Comparison of ENCODE assay signal across 9 cellular contexts in the genomic region with DNA sequence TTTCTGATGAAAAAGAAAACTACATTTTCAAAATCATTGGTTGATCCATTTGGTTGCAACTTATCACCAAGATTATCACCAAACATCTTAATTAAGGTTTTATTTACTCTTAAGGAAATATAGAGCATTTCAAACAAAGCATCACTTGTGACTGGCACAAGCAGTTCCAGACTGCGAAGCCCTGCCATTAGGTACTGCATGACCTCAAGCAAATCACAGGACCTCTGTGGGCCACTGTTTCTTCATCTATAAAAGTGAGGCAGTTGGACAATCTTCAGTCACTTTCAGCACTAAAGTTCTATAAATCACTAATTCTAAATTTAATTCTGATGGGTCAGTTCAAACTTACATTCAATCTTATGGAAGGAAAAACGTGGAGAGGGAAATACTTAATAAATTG. TPM values are rescaled to one million over a fixed set of nuclear protein-coding genes. Genes with fewer than 3 reads are reported as not detected.
DNase-seq lines count a peak whose midpoint lies in the region; ATAC-seq, FAIRE-seq and TF ChIP-seq lines count a peak whose summit lies in the region.
"Had no signal": no experiment of that assay in that cellular context is flagged by ENCODE, and none has a peak within 500 bp of the region (broad histone marks: within the 10 kb centered on the region; RNA-seq: fewer than 3 reads in every experiment).

No MANE protein-coding gene starts in this region.

- 69 to 77% methylated on average over 2 of the region's 2 CpGs for WGBS in aorta, 2 donors

- DNase-seq in GM12892 (ENCODE audit: insufficient read length) (no peak), gastrocnemius medialis (peak in 1 of 2 donors; percentile 10), aorta (no peak), germinal center (ENCODE audit: low spot score) (no peak)
- DNase-seq in effector memory CD4-positive, alpha-beta T cell = peak; percentile 4 to 28 (median 11)

- H3K27me3 ChIP-seq in OCI-LY3 (ENCODE audit: low read depth, low read length) (no peaks in the 10 kb centered on the region), gastrocnemius medialis (no peaks in the 10 kb centered on the region), aorta (ENCODE audit: control insufficient read depth in 1 of 2, insufficient read depth in 2 of 2, low read length in 1 of 2) (no peaks in the 10 kb centered on the region)
- H3K27me3 ChIP-seq in effector memory CD4-positive, alpha-beta T cell (replicated peaks; ENCODE audit: control insufficient read depth, insufficient read depth, low read length, poor library complexity, severe bottlenecking) = no peaks in the 10 kb centered on the region

- in situ Hi-C loops in gastrocnemius medialis (cut with MboI; ENCODE audit: low sequenced_read_pairs in 4 of 4) = no loop called here

- peak overlapping the region; percentile 79 for H3K4me2 ChIP-seq in OCI-LY3 (ENCODE audit: low read length)

- peak; percentile 48 for FAIRE-seq in GM12892 (lab: Jason Lieb, UNC)
- FAIRE-seq: H1 had no signal

- H2AFZ ChIP-seq in OCI-LY3 (ENCODE audit: low read depth, low read length) = no peak overlapping the region

- TF ChIP-seq CTCF in OCI-LY3 (IDR thresholded peaks at IDR 0.05; ENCODE audit: low read depth, low read length) = no peak
- TF ChIP-seq CTCF in gastrocnemius medialis (IDR thresholded peaks at IDR 0.05 in 4 of 5, conservative IDR thresholded peaks at IDR 0.05 in 1 of 5) = no peak

- H3K27ac ChIP-seq in OCI-LY3 (ENCODE audit: low read length) = peak overlapping the region; percentile 97
- peak overlapping the region; percentile 92 for H3K27ac ChIP-seq in effector memory CD4-positive, alpha-beta T cell (ENCODE audit: insufficient read depth, low read length, poor library complexity, severe bottlenecking)
- peak overlapping the region in 3 of 4 donors; percentile 2 to 66 (median 16) for H3K27ac ChIP-seq in gastrocnemius medialis
- no peak overlapping the region for H3K27ac ChIP-seq in aorta (ENCODE audit: low read depth in 1 of 2, low read length in 2 of 2)

- H3K4me1 ChIP-seq in OCI-LY3 (ENCODE audit: low read length) (peaks cover 33% of the 10 kb centered on the region), gastrocnemius medialis (peaks cover 48 to 64% of the 10 kb centered on the region in 2 donors), aorta (ENCODE audit: control insufficient read depth in 1 of 2, insufficient read depth in 2 of 2, low read length in 2 of 2) (peaks cover 1 to 7% of the 10 kb centered on the region in 2 donors)
- H3K4me1 ChIP-seq in effector memory CD4-positive, alpha-beta T cell (ENCODE audit: control insufficient read depth, insufficient read depth, low read length, poor library complexity, severe bottlenecking) = peaks cover 27% of the 10 kb centered on the region

- H4K20me1 ChIP-seq in OCI-LY3 (ENCODE audit: insufficient read depth, low read length) = peaks cover 35% of the 10 kb centered on the region

- ATAC-seq in gastrocnemius medialis (peak in 1 of 2 donors; percentile 34), HG02885 (IDR thresholded peaks at IDR 0.05; ENCODE audit: poor library complexity, unreplicated experiment) (no peak), aorta (ENCODE audit: low FRiP score) (no peak), HG03108 (IDR thresholded peaks at IDR 0.05; ENCODE audit: unreplicated experiment) (no peak)

- H3K36me3 ChIP-seq in OCI-LY3 (replicated peaks; ENCODE audit: low read depth, low read length) (peaks cover 28% of the 10 kb centered on the region), gastrocnemius medialis (no peaks in the 10 kb centered on the region), aorta (ENCODE audit: control insufficient read depth in 1 of 2, insufficient read depth in 2 of 2, low read length in 1 of 2) (no peaks in the 10 kb centered on the region)
- no peaks in the 10 kb centered on the region for H3K36me3 ChIP-seq in effector memory CD4-positive, alpha-beta T cell (ENCODE audit: control insufficient read depth, insufficient read depth, low read length)

- intact Hi-C loops in gastrocnemius medialis (cut with DNase I; ENCODE audit: low total_unique reads) (loop anchor here (5.0 kb wide), 2 partner anchors 35 to 45 kb away; partner anchors contain the start of gene WBP4), aorta (cut with DNase I) (no loop called here)

- H3K9me3 ChIP-seq in OCI-LY3 (ENCODE audit: insufficient read depth, low read length) (no peaks in the 10 kb centered on the region), gastrocnemius medialis (no peaks in the 10 kb centered on the region), aorta (ENCODE audit: control insufficient read depth, low read length) (no peaks in the 10 kb centered on the region)
- no peaks in the 10 kb centered on the region for H3K9me3 ChIP-seq in effector memory CD4-positive, alpha-beta T cell (ENCODE audit: control insufficient read depth, low read length)

- H3K4me3 ChIP-seq in OCI-LY3 (ENCODE audit: low read length) (peak overlapping the region; percentile 85), gastrocnemius medialis (no peak overlapping the region), aorta (ENCODE audit: low read length in 2 of 2) (no peak overlapping the region)
- H3K4me3 ChIP-seq in effector memory CD4-positive, alpha-beta T cell (ENCODE audit: insufficient read depth, low read depth, low read length, poor library complexity, severe bottlenecking) = peak overlapping the region; percentile 58

- H3K9ac ChIP-seq in OCI-LY3 (ENCODE audit: low read length) = peak overlapping the region; percentile 94

- peaks cover 72% of the 10 kb centered on the region for H3K79me2 ChIP-seq in OCI-LY3 (ENCODE audit: low read length)

- TF ChIP-seq POLR2A in GM12892 (IDR thresholded peaks at IDR 0.05; ENCODE audit: low read depth, low read length) (no peak), gastrocnemius medialis (IDR thresholded peaks at IDR 0.05) (no peak)

RNA-seq across cellular contexts. Expression of gene ELF1, which starts 2.0 kb away (rescaled TPM):
- 57.3 TPM for polyA plus RNA-seq in GM12892 (2012; ENCODE audit: missing spikeins)
- 10 to 100 TPM; 24.8 to 48.7 (median 33.7) TPM for total RNA-seq in gastrocnemius medialis
- 10 to 100 TPM; 71.6 to 77.0 TPM for total RNA-seq in aorta
- polyA plus RNA-seq in aorta = 10 to 100 TPM; 23.0 to 23.7 TPM

RNA-seq across cellular contexts. Expression of gene WBP4, which starts 44.2 kb away (rescaled TPM):
- 19.7 TPM for polyA plus RNA-seq in GM12892 (2012; ENCODE audit: missing spikeins)
- total RNA-seq in gastrocnemius medialis (10 to 100 TPM; 20.2 to 31.3 (median 25.5) TPM), aorta (10 to 100 TPM; 11.2 to 14.3 TPM)
- 10 to 100 TPM in 1 of 2 donors, 1 to 10 TPM in 1; 9.9 to 17.9 TPM for polyA plus RNA-seq in aorta

Comparison
In these comparisons a context has a peak if more than half of its experiments do, and no peak if none do; other contexts are left out.
1. DNase-seq: peak in effector memory CD4-positive, alpha-beta T cell (3 of 3); none in GM12892 (single experiment), aorta (0 of 2) and germinal center (single experiment).
2. H3K27ac ChIP-seq: peak in OCI-LY3 (single experiment), effector memory CD4-positive, alpha-beta T cell (single experiment) and gastrocnemius medialis (3 of 4); none in aorta (0 of 2).
3. H3K4me3 ChIP-seq: peak in OCI-LY3 (single experiment) and effector memory CD4-positive, alpha-beta T cell (single experiment); none in gastrocnemius medialis (0 of 4) and aorta (0 of 2).